1 cellular context compared by ENCODE assay signal in the genomic region with DNA sequence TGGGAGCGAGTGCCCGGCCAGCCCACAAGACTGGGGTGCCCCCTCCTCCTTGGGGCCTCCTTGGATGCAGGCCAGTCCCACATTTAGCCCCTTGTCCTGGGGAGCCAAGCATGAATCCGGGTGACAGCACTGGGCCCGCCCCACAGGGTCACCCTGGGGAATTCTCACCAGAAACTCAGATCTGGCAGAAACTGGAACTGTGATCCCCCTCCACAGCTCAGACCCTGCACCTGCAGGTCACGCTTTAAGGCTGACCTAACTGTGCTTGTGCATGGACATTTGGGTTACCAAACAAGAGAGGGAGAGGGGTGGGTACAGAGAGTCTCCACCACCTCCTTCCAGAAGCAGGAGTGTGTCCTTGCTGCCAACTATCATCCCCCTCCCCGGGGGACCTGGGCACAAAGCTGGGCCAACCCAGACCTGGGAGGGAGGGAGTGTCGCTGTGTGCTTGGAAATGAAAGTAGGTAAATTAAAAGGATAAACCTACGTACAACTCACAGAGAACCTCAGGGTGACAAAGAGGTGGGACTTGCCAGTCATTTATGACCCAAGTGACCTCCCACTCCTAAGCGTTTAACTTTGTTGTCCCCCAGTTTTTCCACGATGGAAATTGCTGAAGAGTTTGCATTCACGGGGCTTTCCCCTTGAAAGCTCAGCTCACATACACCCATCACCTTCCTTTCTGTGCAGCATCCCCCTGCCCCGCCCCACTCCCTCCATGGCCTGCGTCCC.
TF ChIP-seq lines count a peak whose summit lies in the region.

No MANE protein-coding gene starts in this region.

TF ChIP-seq in H1, 55 proteins besides CTCF, POLR2A, EP300 and RAD21:
- TF ChIP-seq CTBP2 (IDR thresholded peaks at IDR 0.05; ENCODE audit: borderline replicate concordance, insufficient read depth, insufficient read length, low read length) (no peak), SP1 (IDR thresholded peaks at IDR 0.05; ENCODE audit: low read depth, low read length) (no peak), POLR2AphosphoS5 (IDR thresholded peaks at IDR 0.05; ENCODE audit: low read depth, low read length) (no peak), JUND (IDR thresholded peaks at IDR 0.05; ENCODE audit: low read length) (no peak), TCF12 (IDR thresholded peaks at IDR 0.05; ENCODE audit: low read depth, low read length) (no peak), TAF7 (optimal IDR thresholded peaks at IDR 0.05; ENCODE audit: borderline replicate concordance, low read depth, low read length) (no peak), TAF1 (IDR thresholded peaks at IDR 0.05; ENCODE audit: low read depth, low read length) (no peak), KDM4A (IDR thresholded peaks at IDR 0.05; ENCODE audit: low read depth, low read length, severe bottlenecking) (no peak), SIX5 (IDR thresholded peaks at IDR 0.05; ENCODE audit: low read depth, low read length) (no peak), MAFK (IDR thresholded peaks at IDR 0.05; ENCODE audit: low read depth, low read length) (no peak)
